ENCODE assay signal across 9 cellular contexts in genomic region chr11:120229451-120230424, GRCh38. TPM values are rescaled to one million over a fixed set of nuclear protein-coding genes. Genes with fewer than 3 reads are reported as not detected.
DNase-seq lines count a peak whose midpoint lies in the region; ATAC-seq and TF ChIP-seq lines count a peak whose summit lies in the region.
"Had no signal": no experiment of that assay in that cellular context is flagged by ENCODE, and none has a peak within 500 bp of the region (broad histone marks: within the 10 kb centered on the region; RNA-seq: fewer than 3 reads in every experiment).

No MANE protein-coding gene starts in this region.

- DNase-seq in activated CD4-positive, alpha-beta T cell treated with anti-CD3 and anti-CD28 coated beads for 36 hours, result peak; percentile 41
- DNase-seq in activated CD4-positive, alpha-beta T cell treated with anti-CD3 and anti-CD28 coated beads for 1 hour, result no peak
- DNase-seq in RWPE1 (ENCODE audit: low spot score) (peak; percentile 63), fibroblast of villous mesenchyme (ENCODE audit: low read depth) (peak; percentile 25), suprapubic skin (ENCODE audit: low spot score in 2 of 2) (no peak), NCI-H2107 treated with DMSO at 0.1 percent for 48 hours (lab: John Stamatoyannopoulos, UW; ENCODE audit: unreplicated experiment) (no peak), epidermal melanocyte (ENCODE audit: insufficient read length, low spot score) (no peak)
- DNase-seq: naive B cell had no signal

- H3K36me3 ChIP-seq in suprapubic skin, result peaks cover 13% of the 10 kb centered on the region

- no peaks in the 10 kb centered on the region for H3K27me3 ChIP-seq in suprapubic skin

- intact Hi-C loops in activated CD4-positive, alpha-beta T cell treated with anti-CD3 and anti-CD28 coated beads for 36 hours (cut with DNase I, micrococcal nuclease), result loop anchor here (1.0 kb wide), 1 partner anchor 57 kb away; no protein-coding TSS in a partner anchor

- TF ChIP-seq EP300 in suprapubic skin (IDR thresholded peaks at IDR 0.05), result no peak

- peaks cover 3% of the 10 kb centered on the region for H3K4me1 Mint-ChIP-seq in activated CD4-positive, alpha-beta T cell treated with anti-CD3 and anti-CD28 coated beads for 36 hours

- no peak overlapping the region for H3K27ac Mint-ChIP-seq in activated CD4-positive, alpha-beta T cell treated with anti-CD3 and anti-CD28 coated beads for 36 hours

- peaks cover 9% of the 10 kb centered on the region for H3K27me3 Mint-ChIP-seq in activated CD4-positive, alpha-beta T cell treated with anti-CD3 and anti-CD28 coated beads for 36 hours

- no peak overlapping the region for H3K4me3 ChIP-seq in fibroblast of villous mesenchyme (ENCODE audit: low read depth, low read length)
- no peak overlapping the region for H3K4me3 ChIP-seq in suprapubic skin

- TF ChIP-seq POLR2A in suprapubic skin (IDR thresholded peaks at IDR 0.05), result no peak

- H3K9me3 Mint-ChIP-seq in activated CD4-positive, alpha-beta T cell treated with anti-CD3 and anti-CD28 coated beads for 36 hours (ENCODE audit: low read depth), result no peaks in the 10 kb centered on the region
- H3K9me3 Mint-ChIP-seq: naive B cell had no signal

- TF ChIP-seq CTCF in RWPE1 (conservative IDR thresholded peaks at IDR 0.05; ENCODE audit: low read depth), result peak; percentile 64
- peak; percentile 68 for TF ChIP-seq CTCF in fibroblast of villous mesenchyme (IDR thresholded peaks at IDR 0.05; ENCODE audit: insufficient read depth, low read depth, low read length)
- peak; percentile 64 to 76 for TF ChIP-seq CTCF in suprapubic skin (IDR thresholded peaks at IDR 0.05)

- H3K9me3 ChIP-seq in suprapubic skin, result no peaks in the 10 kb centered on the region

- peaks cover 19% of the 10 kb centered on the region for H3K4me1 ChIP-seq in suprapubic skin

- POLR2A ChIA-PET in activated CD4-positive, alpha-beta T cell treated with anti-CD3 and anti-CD28 coated beads for 36 hours (lab: Charles Lee), result no interaction called here
- POLR2A ChIA-PET in RWPE1 (lab: Yijun Ruan, JAX; ENCODE audit: low non-redundant PET), result no interaction called here

- no peaks in the 10 kb centered on the region for H3K36me3 Mint-ChIP-seq in activated CD4-positive, alpha-beta T cell treated with anti-CD3 and anti-CD28 coated beads for 36 hours (ENCODE audit: low read depth)
- H3K36me3 Mint-ChIP-seq: naive B cell had no signal

- CTCF ChIA-PET in activated CD4-positive, alpha-beta T cell treated with anti-CD3 and anti-CD28 coated beads for 36 hours (lab: Charles Lee), result interaction anchor here (0.6 to 3.4 kb wide), 12 partner anchors 15 to 86 kb away, joined by 3 to 18 read pairs (median 4); no protein-coding TSS in a partner anchor
- CTCF ChIA-PET in RWPE1 (lab: Yijun Ruan, JAX), result interaction anchor here (0.6 to 1.4 kb wide), 15 partner anchors 19 to 780 kb away, joined by 3 to 7 read pairs (median 4); partner anchors contain the start of genes OAF and TRIM29

- H3K4me3 Mint-ChIP-seq in activated CD4-positive, alpha-beta T cell treated with anti-CD3 and anti-CD28 coated beads for 36 hours, result no peak overlapping the region
- H3K4me3 Mint-ChIP-seq: naive B cell had no signal

- WGBS in suprapubic skin, result 56% methylated on average over 17 of the region's 17 CpGs

- H3K27ac ChIP-seq in RWPE1, result no peak overlapping the region
- H3K27ac ChIP-seq in suprapubic skin, result no peak overlapping the region

- ATAC-seq in activated CD4-positive, alpha-beta T cell treated with anti-CD3 and anti-CD28 coated beads for 36 hours, result no peak
- ATAC-seq in GM19463 (IDR thresholded peaks at IDR 0.05; ENCODE audit: unreplicated experiment), result no peak

RNA-seq across cellular contexts. Expression of gene POU2F3, which starts 10.2 kb away (rescaled TPM):
- not detected for total RNA-seq in activated CD4-positive, alpha-beta T cell treated with anti-CD3 and anti-CD28 coated beads for 36 hours
- total RNA-seq in fibroblast of villous mesenchyme (under 0.01 TPM in 1 of 2 replicates, not detected in the other), suprapubic skin (100 to 1,000 TPM in 2 of 4 donors, 10 to 100 TPM in 2; 58.2 to 219 (median 105) TPM)

RNA-seq across cellular contexts. Expression of gene OAF, which starts 18.9 kb away (rescaled TPM):
- 1 to 10 TPM; 1.4 to 1.6 TPM for total RNA-seq in activated CD4-positive, alpha-beta T cell treated with anti-CD3 and anti-CD28 coated beads for 36 hours
- total RNA-seq in fibroblast of villous mesenchyme (29.0 and 31.5 TPM in 2 replicates), suprapubic skin (10 to 100 TPM in 3 of 4 donors, 1 to 10 TPM in 1; 5.0 to 13.0 (median 10.8) TPM)

Comparison
In these comparisons a context has a peak if more than half of its experiments do, and no peak if none do; other contexts are left out.
1. DNase-seq: peak in activated CD4-positive, alpha-beta T cell treated with anti-CD3 and anti-CD28 coated beads for 36 hours (single experiment), RWPE1 (single experiment) and fibroblast of villous mesenchyme (single experiment); none in activated CD4-positive, alpha-beta T cell treated with anti-CD3 and anti-CD28 coated beads for 1 hour (single experiment), suprapubic skin (0 of 2), NCI-H2107 treated with DMSO at 0.1 percent for 48 hours (single experiment) and epidermal melanocyte (single experiment).
2. RNA of gene POU2F3, which starts 10.2 kb away (total RNA-seq): 58.2 to 219 TPM in suprapubic skin; not detected in activated CD4-positive, alpha-beta T cell treated with anti-CD3 and anti-CD28 coated beads for 36 hours and under 0.01 TPM in fibroblast of villous mesenchyme; every median in the first group is over 10 times any median in the second.
3. Peak in every context shown above with its lines, with median percentiles within 50 percentile points of each other: CTCF ChIP-seq.